9 cellular contexts compared by ENCODE assay signal in genomic region chr1:53062731-53063591, GRCh38. TPM values are rescaled to one million over a fixed set of nuclear protein-coding genes. Genes with fewer than 3 reads are reported as not detected.
DNase-seq lines count a peak whose midpoint lies in the region; ATAC-seq and TF ChIP-seq lines count a peak whose summit lies in the region.
"Had no signal": no experiment of that assay in that cellular context is flagged by ENCODE, and none has a peak within 500 bp of the region (broad histone marks: within the 10 kb centered on the region; RNA-seq: fewer than 3 reads in every experiment).

No MANE protein-coding gene starts in this region.

- peak overlapping the region; percentile 91 for H3K4me2 ChIP-seq in fibroblast of lung (ENCODE audit: extremely low read depth, insufficient read depth, low read length)

- peak overlapping the region; percentile 56 to 86 (median 64) for H3K4me3 ChIP-seq in fibroblast of lung (replicated peaks in 1 of 4; ENCODE audit: control extremely low read depth in 1 of 4, insufficient read depth in 1 of 4, low read depth in 3 of 4, low read length in 4 of 4)
- peak overlapping the region; percentile 56 to 86 for H3K4me3 ChIP-seq in vagina

- no peaks in the 10 kb centered on the region for H3K9me3 Mint-ChIP-seq in activated naive CD4-positive, alpha-beta T cell treated with anti-CD3 and anti-CD28 coated beads, Interleukin-2, amount 50 U/mL, for 72 hours
- H3K9me3 Mint-ChIP-seq in natural killer cell treated with Interleukin-12 subunit alpha and Interleukin-12 subunit beta and Interleukin-15 and Interleukin-18, amount 100 ng/mL, for 72 hours = no peaks in the 10 kb centered on the region

- DNase-seq in activated naive CD4-positive, alpha-beta T cell treated with anti-CD3 and anti-CD28 coated beads, Interleukin-2, amount 50 U/mL, for 72 hours (ENCODE audit: low spot score in 2 of 2) = no peak
- DNase-seq in activated naive CD4-positive, alpha-beta T cell treated with Interleukin-2 at 50 U/mL for 16 hours = no peak
- DNase-seq in fibroblast of lung (ENCODE audit: low read depth in 2 of 2) (no peak), vagina (ENCODE audit: extremely low spot score in 2 of 2) (peak in 1 of 2 donors; percentile 83), DMS79 treated with DMSO at 0.1 percent for 48 hours (lab: John Stamatoyannopoulos, UW) (no peak), H4 (ENCODE audit: low spot score) (no peak)
- no peak for DNase-seq in natural killer cell treated with Interleukin-12 subunit alpha and Interleukin-12 subunit beta and Interleukin-15 and Interleukin-18, amount 100 ng/mL, for 72 hours (ENCODE audit: low spot score)

- H3K27ac ChIP-seq in fibroblast of lung (ENCODE audit: insufficient read depth, low read length) (no peak overlapping the region), vagina (peak overlapping the region; percentile 89)

- H3K9ac ChIP-seq in fibroblast of lung (ENCODE audit: insufficient read depth, low read length) = peak overlapping the region; percentile 65

- H3K27ac Mint-ChIP-seq in activated naive CD4-positive, alpha-beta T cell treated with anti-CD3 and anti-CD28 coated beads, Interleukin-2, amount 50 U/mL, for 72 hours = no peak overlapping the region
- H3K27ac Mint-ChIP-seq in natural killer cell treated with Interleukin-12 subunit alpha and Interleukin-12 subunit beta and Interleukin-15 and Interleukin-18, amount 100 ng/mL, for 72 hours = no peak overlapping the region

- H3K4me1 ChIP-seq in fibroblast of lung (ENCODE audit: control insufficient read depth, extremely low read depth, insufficient read depth, low read length) = peaks cover 13% of the 10 kb centered on the region
- peaks cover 38% of the 10 kb centered on the region for H3K4me1 ChIP-seq in vagina

- H3K9me3 ChIP-seq in fibroblast of lung (ENCODE audit: control insufficient read depth, insufficient read depth, low read depth, low read length) = no peaks in the 10 kb centered on the region
- no peaks in the 10 kb centered on the region for H3K9me3 ChIP-seq in vagina

- H3K36me3 ChIP-seq in fibroblast of lung (ENCODE audit: control insufficient read depth, insufficient read depth, low read length) = no peaks in the 10 kb centered on the region
- H3K36me3 ChIP-seq in vagina = no peaks in the 10 kb centered on the region

- TF ChIP-seq POLR2A in vagina (IDR thresholded peaks at IDR 0.05) = no peak

- H2AFZ ChIP-seq in fibroblast of lung (ENCODE audit: low read length) = no peak overlapping the region

- H4K20me1 ChIP-seq in fibroblast of lung (ENCODE audit: control insufficient read depth, extremely low read depth, insufficient read depth, low read length) = no peaks in the 10 kb centered on the region

- H3K27me3 Mint-ChIP-seq in natural killer cell treated with Interleukin-12 subunit alpha and Interleukin-12 subunit beta and Interleukin-15 and Interleukin-18, amount 100 ng/mL, for 72 hours = peaks cover 0 to 11% of the 10 kb centered on the region in 2 donors

- H3K36me3 Mint-ChIP-seq in activated naive CD4-positive, alpha-beta T cell treated with anti-CD3 and anti-CD28 coated beads, Interleukin-2, amount 50 U/mL, for 72 hours = no peaks in the 10 kb centered on the region
- no peaks in the 10 kb centered on the region for H3K36me3 Mint-ChIP-seq in natural killer cell treated with Interleukin-12 subunit alpha and Interleukin-12 subunit beta and Interleukin-15 and Interleukin-18, amount 100 ng/mL, for 72 hours

- intact Hi-C loops in vagina (cut with DNase I) = no loop called here

- H3K27me3 ChIP-seq in fibroblast of lung (ENCODE audit: control insufficient read depth, insufficient read depth, low read length) (no peaks in the 10 kb centered on the region), vagina (no peaks in the 10 kb centered on the region)

- peak in 1 of 2 donors; percentile 13 for TF ChIP-seq CTCF in fibroblast of lung (conservative IDR thresholded peaks at IDR 0.05 in 1 of 2, IDR thresholded peaks at IDR 0.05 in 1 of 2; ENCODE audit: low read depth in 1 of 2, low read length in 2 of 2)
- no peak for TF ChIP-seq CTCF in vagina (IDR thresholded peaks at IDR 0.05)

- peak; percentile 14 to 35 for ATAC-seq in activated naive CD4-positive, alpha-beta T cell treated with anti-CD3 and anti-CD28 coated beads, Interleukin-2, amount 50 U/mL, for 72 hours
- no peak for ATAC-seq in natural killer cell treated with Interleukin-12 subunit alpha and Interleukin-12 subunit beta and Interleukin-15 and Interleukin-18, amount 100 ng/mL, for 72 hours
- no peak for ATAC-seq in GM18868 (IDR thresholded peaks at IDR 0.05; ENCODE audit: unreplicated experiment)

- H3K4me1 Mint-ChIP-seq in natural killer cell treated with Interleukin-12 subunit alpha and Interleukin-12 subunit beta and Interleukin-15 and Interleukin-18, amount 100 ng/mL, for 72 hours (ENCODE audit: low read depth in 2 of 2) = no peaks in the 10 kb centered on the region

- peak overlapping the region; percentile 51 for H3K4me3 Mint-ChIP-seq in natural killer cell treated with Interleukin-12 subunit alpha and Interleukin-12 subunit beta and Interleukin-15 and Interleukin-18, amount 100 ng/mL, for 72 hours

- no peaks in the 10 kb centered on the region for H3K79me2 ChIP-seq in fibroblast of lung (ENCODE audit: control insufficient read depth, insufficient read depth, low read length)

RNA-seq across cellular contexts. Expression of gene PODN, which starts 0.9 kb away (rescaled TPM):
- total RNA-seq in activated naive CD4-positive, alpha-beta T cell treated with anti-CD3 and anti-CD28 coated beads, Interleukin-2, amount 50 U/mL, for 72 hours = not detected
- total RNA-seq in fibroblast of lung (49.7 and 67.5 TPM in 2 replicates), vagina (207 TPM)
- polyA plus RNA-seq in fibroblast of lung = 21.8 and 31.6 TPM in 2 replicates
- 36.5 and 62.7 TPM in 2 replicates for polyA plus RNA-seq in fibroblast of lung (2012)
- 21.2 and 26.8 TPM in 2 replicates for polyA minus RNA-seq in fibroblast of lung (ENCODE audit: low replicate concordance)
- not detected for total RNA-seq in natural killer cell treated with Interleukin-12 subunit alpha and Interleukin-12 subunit beta and Interleukin-15 and Interleukin-18, amount 100 ng/mL, for 72 hours
- total RNA-seq in H4 (2014; rRNA removed; shearing (Covaris generic)) = 0.10 TPM in 1 of 2 replicates, not detected in the other
- total RNA-seq: NCI-H460 had no signal

Comparison
In these comparisons a context has a peak if more than half of its experiments do, and no peak if none do; other contexts are left out.
1. ATAC-seq: peak in activated naive CD4-positive, alpha-beta T cell treated with anti-CD3 and anti-CD28 coated beads, Interleukin-2, amount 50 U/mL, for 72 hours (2 of 2); none in natural killer cell treated with Interleukin-12 subunit alpha and Interleukin-12 subunit beta and Interleukin-15 and Interleukin-18, amount 100 ng/mL, for 72 hours (0 of 2) and GM18868 (single experiment).
2. RNA of gene PODN, which starts 0.9 kb away (total RNA-seq): 207 TPM in vagina (single experiment) and 49.7 to 67.5 TPM in fibroblast of lung; 0.10 TPM in H4, not detected in natural killer cell treated with Interleukin-12 subunit alpha and Interleukin-12 subunit beta and Interleukin-15 and Interleukin-18, amount 100 ng/mL, for 72 hours and not detected in activated naive CD4-positive, alpha-beta T cell treated with anti-CD3 and anti-CD28 coated beads, Interleukin-2, amount 50 U/mL, for 72 hours; every median in the first group is over 10 times any median in the second.